In genomic region chr11:46119352-46120216, GRCh38 we compare ENCODE assay signal across 8 cellular contexts. TPM values are rescaled to one million over a fixed set of nuclear protein-coding genes. Genes with fewer than 3 reads are reported as not detected.
DNase-seq lines count a peak whose midpoint lies in the region; ATAC-seq, FAIRE-seq and TF ChIP-seq lines count a peak whose summit lies in the region.

No MANE protein-coding gene starts in this region.

- peak overlapping the region; percentile 89 for H3K27ac ChIP-seq in cardiac muscle cell
- H3K27ac ChIP-seq in trophoblast cell (ENCODE audit: low read depth, low read length): peak overlapping the region; percentile 12
- H3K27ac ChIP-seq in urinary bladder (ENCODE audit: low read depth): peak overlapping the region; percentile 84

- FAIRE-seq in HTR-8/SVneo (lab: Jason Lieb, UNC): peak; percentile 86

- H2AFZ ChIP-seq in trophoblast cell (ENCODE audit: insufficient read depth, low read length, poor library complexity): peak overlapping the region; percentile 63

- WGBS in trophoblast cell (ENCODE audit: extremely low coverage, insufficient coverage, insufficient read length): no CpG with 5 or more reads among the region's 56 CpGs
- under 1% methylated on average over 56 of the region's 56 CpGs for WGBS in urinary bladder

- no peaks in the 10 kb centered on the region for H3K27me3 Mint-ChIP-seq in activated naive CD8-positive, alpha-beta T cell

- H3K79me1 ChIP-seq in trophoblast cell (ENCODE audit: low read length): peaks cover 17% of the 10 kb centered on the region

- H2BK120ac ChIP-seq in trophoblast cell (ENCODE audit: insufficient read depth, low read length, poor library complexity): no peak overlapping the region

- peak overlapping the region; percentile 66 for H3K14ac ChIP-seq in trophoblast cell (ENCODE audit: low read length)

- peak overlapping the region; percentile 59 for H3K18ac ChIP-seq in trophoblast cell (ENCODE audit: low read length)

- peak overlapping the region; percentile 47 for H4K91ac ChIP-seq in trophoblast cell (ENCODE audit: low read depth, low read length)

- H3K4me3 Mint-ChIP-seq in activated naive CD8-positive, alpha-beta T cell: peak overlapping the region; percentile 95

- H3K36me3 Mint-ChIP-seq in activated naive CD8-positive, alpha-beta T cell: no peaks in the 10 kb centered on the region

- H3K27me3 ChIP-seq in cardiac muscle cell (no peaks in the 10 kb centered on the region), trophoblast cell (ENCODE audit: insufficient read depth, low read length) (no peaks in the 10 kb centered on the region)

- H3K9me3 ChIP-seq in cardiac muscle cell (ENCODE audit: low read depth) (no peaks in the 10 kb centered on the region), trophoblast cell (ENCODE audit: insufficient read depth, low read depth, low read length) (no peaks in the 10 kb centered on the region)

- peaks cover 10% of the 10 kb centered on the region for H3K79me2 ChIP-seq in trophoblast cell (ENCODE audit: control insufficient read depth, insufficient read depth, low read length, poor library complexity)

- H4K8ac ChIP-seq in trophoblast cell (ENCODE audit: low read depth, low read length): peak overlapping the region; percentile 70

- DNase-seq in GM13977 (ENCODE audit: low spot score) (peak; percentile 68), HTR-8/SVneo (ENCODE audit: insufficient read length, low spot score) (peak; percentile 28), SIG-M5 treated with dmso at 0.1 percent for 504 hours (lab: John Stamatoyannopoulos, UW; ENCODE audit: unreplicated experiment) (peak; percentile 83), cardiac muscle cell (ENCODE audit: low read depth in 1 of 2, low spot score in 1 of 2) (peak; percentile 74 to 82), trophoblast cell (peak; percentile 68 to 89)

- peaks cover 45% of the 10 kb centered on the region for H3K4me1 ChIP-seq in cardiac muscle cell (ENCODE audit: low read depth)
- peaks cover 0 to 3% of the 10 kb centered on the region in 2 experiments for H3K4me1 ChIP-seq in trophoblast cell (ENCODE audit: control insufficient read depth in 1 of 2, insufficient read depth in 2 of 2, low read length in 2 of 2)
- H3K4me1 ChIP-seq in urinary bladder (ENCODE audit: insufficient read depth): no peaks in the 10 kb centered on the region

- H3K4me2 ChIP-seq in trophoblast cell (ENCODE audit: low read length): peak overlapping the region; percentile 75

- in situ Hi-C loops in GM13977 (cut with MboI; ENCODE audit: low pct_unique_long_range_greater_than_20kb, low sequenced_read_pairs, unreplicated experiment): no loop called here

- H2AK5ac ChIP-seq in trophoblast cell (ENCODE audit: low read length): no peak overlapping the region

- peak overlapping the region; percentile 43 for H4K12ac ChIP-seq in trophoblast cell (ENCODE audit: low read depth, low read length)

- peak overlapping the region; percentile 78 for H3K9ac ChIP-seq in trophoblast cell (ENCODE audit: low read length)

- H3K36me3 ChIP-seq in cardiac muscle cell (no peaks in the 10 kb centered on the region), trophoblast cell (ENCODE audit: control insufficient read depth in 1 of 2, insufficient read depth in 2 of 2, low read length in 2 of 2) (no peaks in the 10 kb centered on the region), urinary bladder (ENCODE audit: insufficient read depth) (no peaks in the 10 kb centered on the region)

- H3K4ac ChIP-seq in trophoblast cell (ENCODE audit: low read depth, low read length): peak overlapping the region; percentile 75

- TF ChIP-seq CTCF in GM13977 (IDR thresholded peaks at IDR 0.05; ENCODE audit: extremely low read depth, insufficient read depth, missing control alignments) (no peak), cardiac muscle cell (IDR thresholded peaks at IDR 0.05; ENCODE audit: low read depth, low read length) (no peak)

- no peak overlapping the region for H3K23ac ChIP-seq in trophoblast cell (ENCODE audit: low read length)

- no peaks in the 10 kb centered on the region for H3K9me3 Mint-ChIP-seq in activated naive CD8-positive, alpha-beta T cell (ENCODE audit: low read depth)

- H2BK12ac ChIP-seq in trophoblast cell (ENCODE audit: low read length): no peak overlapping the region

- H3K4me1 Mint-ChIP-seq in activated naive CD8-positive, alpha-beta T cell (ENCODE audit: low read depth): peaks cover 52% of the 10 kb centered on the region

- H3K4me3 ChIP-seq in cardiac muscle cell: peak overlapping the region; percentile 92
- peak overlapping the region; percentile 77 for H3K4me3 ChIP-seq in trophoblast cell (ENCODE audit: low read depth, low read length)
- peak overlapping the region; percentile 94 for H3K4me3 ChIP-seq in urinary bladder (ENCODE audit: low read depth, low read length)

- ATAC-seq in HG03196 (IDR thresholded peaks at IDR 0.05; ENCODE audit: unreplicated experiment): no peak

- peak overlapping the region; percentile 35 for H2BK5ac ChIP-seq in trophoblast cell (ENCODE audit: low read depth, low read length, poor library complexity)

- H3K27ac Mint-ChIP-seq in activated naive CD8-positive, alpha-beta T cell: peak overlapping the region; percentile 94

RNA-seq across cellular contexts. Expression of gene PHF21A, which starts 1.7 kb away (rescaled TPM):
- 38.2 and 55.6 TPM in 2 replicates for total RNA-seq in cardiac muscle cell
- polyA plus RNA-seq in cardiac muscle cell: 42.1 and 51.4 TPM in 2 replicates
- polyA plus RNA-seq in trophoblast cell (2013): 29.5 and 31.4 TPM in 2 replicates
- total RNA-seq in urinary bladder: 36.6 TPM
- polyA plus RNA-seq in urinary bladder: 24.3 TPM

Comparison
In these comparisons a context has a peak if more than half of its experiments do, and no peak if none do; other contexts are left out.
1. DNase-seq: peak in every context shown above with its lines; median percentile 83 in SIG-M5 treated with dmso at 0.1 percent for 504 hours; 78 in trophoblast cell; 78 in cardiac muscle cell; 68 in GM13977; 28 in HTR-8/SVneo.
2. H3K27ac ChIP-seq: peak in every context shown above with its lines; median percentile 89 in cardiac muscle cell; 84 in urinary bladder; 12 in trophoblast cell.